In genomic region chr12:124668602-124669001, GRCh38 we compare ENCODE assay signal across 20 cellular contexts.
DNase-seq lines count a peak whose midpoint lies in the region; ATAC-seq and TF ChIP-seq lines count a peak whose summit lies in the region.
"Had no signal": no experiment of that assay in that cellular context is flagged by ENCODE, and none has a peak within 500 bp of the region (broad histone marks: within the 10 kb centered on the region; RNA-seq: fewer than 3 reads in every experiment).

No MANE protein-coding gene starts in this region.

- ATAC-seq in mucosa of descending colon, result peak; percentile 53
- ATAC-seq in stimulated activated effector memory CD8-positive, alpha-beta T cell treated with anti-CD3 and anti-CD28 coated beads, Interleukin-12 subunit alpha, Interleukin-12 subunit beta, amount 100 ng/mL, for 72 hours, result no peak
- ATAC-seq: activated CD8-positive, alpha-beta T cell treated with anti-CD3 and anti-CD28 coated beads for 36 hours; activated T-cell treated with anti-CD3 and anti-CD28 coated beads, Interleukin-2, amount 50 U/mL, for 4 hours had no signal

- in situ Hi-C loops in KBM-7 (cut with MboI; ENCODE audit: low pct_unique_long_range_greater_than_20kb, low sequenced_read_pairs) (no loop called here), transverse colon (cut with MboI; ENCODE audit: low pct_ligation_motif_present in 1 of 4, low pct_unique_long_range_greater_than_20kb in 1 of 4, low sequenced_read_pairs in 3 of 4) (no loop called here)

- H3K4me1 Mint-ChIP-seq in stimulated activated effector memory CD8-positive, alpha-beta T cell treated with anti-CD3 and anti-CD28 coated beads, Interleukin-12 subunit alpha, Interleukin-12 subunit beta, amount 100 ng/mL, for 72 hours, result no peaks in the 10 kb centered on the region
- H3K4me1 Mint-ChIP-seq: immature natural killer cell, mesothelial cell of epicardium had no signal

- DNase-seq in KBM-7, result peak; percentile 45
- no peak for DNase-seq in esophagus squamous epithelium (lab: John Stamatoyannopoulos, UW)
- DNase-seq in mucosa of descending colon, result no peak
- no peak for DNase-seq in stimulated activated effector memory CD8-positive, alpha-beta T cell treated with anti-CD3 and anti-CD28 coated beads, Interleukin-12 subunit alpha, Interleukin-12 subunit beta, amount 100 ng/mL, for 72 hours (ENCODE audit: low spot score in 2 of 2)
- DNase-seq in vagina (ENCODE audit: extremely low spot score in 2 of 2), result no peak
- no peak for DNase-seq in stimulated activated CD4-positive, alpha-beta T cell treated with anti-CD3 and anti-CD28 coated beads, Interleukin-4, amount 100 ng/mL, for 24 hours
- no peak for DNase-seq in transverse colon
- DNase-seq: activated CD8-positive, alpha-beta T cell treated with anti-CD3 and anti-CD28 coated beads for 36 hours; activated naive CD4-positive, alpha-beta T cell treated with anti-CD3 and anti-CD28 coated beads, Interleukin-2, amount 50 U/mL, for 16 hours; activated T-cell treated with anti-CD3 and anti-CD28 coated beads, Interleukin-2, amount 50 U/mL, for 4 hours; cortex of kidney; H7; immature natural killer cell; NCI-H1092; SIG-M5; stimulated activated CD4-positive, alpha-beta T cell treated with anti-CD3 and anti-CD28 coated beads, Interleukin-15, amount 100 ng/mL, for 24 hours; stimulated activated naive CD4-positive, alpha-beta T cell had no signal

- no peak overlapping the region for H3K9ac ChIP-seq in BLaER1

- peak overlapping the region; percentile 37 for H3K4me2 ChIP-seq in BLaER1

- H3K9me3 Mint-ChIP-seq in stimulated activated effector memory CD8-positive, alpha-beta T cell treated with anti-CD3 and anti-CD28 coated beads, Interleukin-12 subunit alpha, Interleukin-12 subunit beta, amount 100 ng/mL, for 72 hours, result peaks cover 6% of the 10 kb centered on the region
- H3K9me3 Mint-ChIP-seq: activated T-cell treated with anti-CD3 and anti-CD28 coated beads, Interleukin-2, amount 50 U/mL, for 4 hours had no signal

- TF ChIP-seq EP300 in transverse colon (IDR thresholded peaks at IDR 0.05; ENCODE audit: low read depth), result no peak

- H3K36me3 Mint-ChIP-seq in stimulated activated effector memory CD8-positive, alpha-beta T cell treated with anti-CD3 and anti-CD28 coated beads, Interleukin-12 subunit alpha, Interleukin-12 subunit beta, amount 100 ng/mL, for 72 hours, result no peaks in the 10 kb centered on the region
- H3K36me3 Mint-ChIP-seq: mesothelial cell of epicardium had no signal

- TF ChIP-seq POLR2A in esophagus squamous epithelium (IDR thresholded peaks at IDR 0.05) (no peak), vagina (IDR thresholded peaks at IDR 0.05) (no peak), transverse colon (IDR thresholded peaks at IDR 0.05) (no peak)

- H3K4me3 ChIP-seq in BLaER1 (no peak overlapping the region), esophagus squamous epithelium (no peak overlapping the region), mucosa of descending colon (no peak overlapping the region), vagina (no peak overlapping the region), transverse colon (no peak overlapping the region)

- H3K4me1 ChIP-seq in BLaER1 (peaks cover 13% of the 10 kb centered on the region), esophagus squamous epithelium (peaks cover 0 to 30% (median 3%) of the 10 kb centered on the region in 3 donors), mucosa of descending colon (ENCODE audit: low read depth) (peaks cover 3% of the 10 kb centered on the region), vagina (peaks cover 4% of the 10 kb centered on the region), transverse colon (peaks cover 0 to 3% (median 0%) of the 10 kb centered on the region in 4 donors)

- no peaks in the 10 kb centered on the region for H3K27me3 ChIP-seq in BLaER1
- H3K27me3 ChIP-seq in esophagus squamous epithelium, result no peaks in the 10 kb centered on the region
- H3K27me3 ChIP-seq in vagina, result no peaks in the 10 kb centered on the region
- H3K27me3 ChIP-seq in transverse colon, result no peaks in the 10 kb centered on the region

- intact Hi-C loops in esophagus squamous epithelium (cut with DNase I), result no loop called here
- intact Hi-C loops in mucosa of descending colon (cut with DNase I, micrococcal nuclease), result no loop called here
- intact Hi-C loops in vagina (cut with DNase I), result no loop called here
- intact Hi-C loops in transverse colon (cut with DNase I; ENCODE audit: low total_unique reads), result no loop called here

- 32% methylated on average over 6 to 8 of the region's 8 CpGs for WGBS in esophagus squamous epithelium, 2 donors
- 40 to 67% methylated on average over 3 to 8 of the region's 8 CpGs for WGBS in transverse colon (ENCODE audit: low coverage in 1 of 2), 2 donors

- H3K27ac ChIP-seq in BLaER1 (no peak overlapping the region), esophagus squamous epithelium (peak overlapping the region in 3 of 4 donors; percentile 11 to 30 (median 16)), vagina (no peak overlapping the region), transverse colon (no peak overlapping the region)
- H3K27ac ChIP-seq: HL-60 had no signal

- TF ChIP-seq CTCF in esophagus squamous epithelium (IDR thresholded peaks at IDR 0.05), result no peak
- no peak for TF ChIP-seq CTCF in mucosa of descending colon (IDR thresholded peaks at IDR 0.05)
- TF ChIP-seq CTCF in vagina (IDR thresholded peaks at IDR 0.05), result no peak
- no peak for TF ChIP-seq CTCF in transverse colon (IDR thresholded peaks at IDR 0.05)

- H3K36me3 ChIP-seq in BLaER1, result no peaks in the 10 kb centered on the region
- H3K36me3 ChIP-seq in esophagus squamous epithelium, result no peaks in the 10 kb centered on the region
- H3K36me3 ChIP-seq in mucosa of descending colon (ENCODE audit: low read depth), result no peaks in the 10 kb centered on the region
- H3K36me3 ChIP-seq in vagina, result no peaks in the 10 kb centered on the region
- no peaks in the 10 kb centered on the region for H3K36me3 ChIP-seq in transverse colon

- no peaks in the 10 kb centered on the region for H4K20me1 ChIP-seq in BLaER1

- H3K27ac Mint-ChIP-seq in stimulated activated effector memory CD8-positive, alpha-beta T cell treated with anti-CD3 and anti-CD28 coated beads, Interleukin-12 subunit alpha, Interleukin-12 subunit beta, amount 100 ng/mL, for 72 hours, result no peak overlapping the region
- H3K27ac Mint-ChIP-seq: activated CD8-positive, alpha-beta T cell treated with anti-CD3 and anti-CD28 coated beads for 36 hours; immature natural killer cell; mesothelial cell of epicardium had no signal

- H3K9me3 ChIP-seq in BLaER1 (peaks cover 10% of the 10 kb centered on the region), esophagus squamous epithelium (peaks cover 0 to 6% (median 6%) of the 10 kb centered on the region in 3 donors), mucosa of descending colon (peaks cover 3% of the 10 kb centered on the region), vagina (no peaks in the 10 kb centered on the region), transverse colon (no peaks in the 10 kb centered on the region)

- no peak overlapping the region for H3K4me3 Mint-ChIP-seq in stimulated activated effector memory CD8-positive, alpha-beta T cell treated with anti-CD3 and anti-CD28 coated beads, Interleukin-12 subunit alpha, Interleukin-12 subunit beta, amount 100 ng/mL, for 72 hours
- H3K4me3 Mint-ChIP-seq: activated CD8-positive, alpha-beta T cell treated with anti-CD3 and anti-CD28 coated beads for 36 hours; activated T-cell treated with anti-CD3 and anti-CD28 coated beads, Interleukin-2, amount 50 U/mL, for 4 hours; immature natural killer cell; mesothelial cell of epicardium had no signal

Comparison
In these comparisons a context has a peak if more than half of its experiments do, and no peak if none do; other contexts are left out.
1. H3K27ac ChIP-seq: peak in esophagus squamous epithelium (3 of 4); none in BLaER1 (single experiment), vagina (single experiment) and transverse colon (0 of 4).